8 cellular contexts compared by ENCODE assay signal in genomic region chr14:73613046-73613383, GRCh38. TPM values are rescaled to one million over a fixed set of nuclear protein-coding genes. Genes with fewer than 3 reads are reported as not detected.
DNase-seq lines count a peak whose midpoint lies in the region; ATAC-seq, FAIRE-seq and TF ChIP-seq lines count a peak whose summit lies in the region.

No MANE protein-coding gene starts in this region.

- H3K36me3 ChIP-seq in SU-DHL-6 (ENCODE audit: low read length), result no peaks in the 10 kb centered on the region

- no peaks in the 10 kb centered on the region for H3K36me3 Mint-ChIP-seq in activated naive CD4-positive, alpha-beta T cell treated with anti-CD3 and anti-CD28 coated beads, Interleukin-2, amount 50 U/mL, for 24 hours
- H3K36me3 Mint-ChIP-seq in progenitor cell of endocrine pancreas (ENCODE audit: insufficient read depth), result no peaks in the 10 kb centered on the region

- peak overlapping the region; percentile 49 for H3K4me2 ChIP-seq in SU-DHL-6 (ENCODE audit: low read depth, low read length, poor library complexity, severe bottlenecking)

- H3K9ac ChIP-seq in SU-DHL-6 (ENCODE audit: low read length), result peak overlapping the region; percentile 35; the same call in 1 of the 2 replicates

- H3K4me3 ChIP-seq in SU-DHL-6 (ENCODE audit: insufficient read depth, low read length, poor library complexity, severe bottlenecking), result peak overlapping the region; percentile 46
- H3K4me3 ChIP-seq in foreskin fibroblast (ENCODE audit: low read depth in 1 of 2, low read length in 2 of 2), result peak overlapping the region; percentile 57 to 60

- ATAC-seq in GM18502 (IDR thresholded peaks at IDR 0.05; ENCODE audit: poor library complexity, unreplicated experiment), result no peak

- H3K79me2 ChIP-seq in SU-DHL-6 (ENCODE audit: insufficient read depth, low read length), result no peaks in the 10 kb centered on the region

- H3K27me3 ChIP-seq in SU-DHL-6 (ENCODE audit: low read length), result no peaks in the 10 kb centered on the region

- H2AFZ ChIP-seq in SU-DHL-6 (ENCODE audit: low read depth, low read length, severe bottlenecking), result peak overlapping the region; percentile 66

- no peak for DNase-seq in activated naive CD4-positive, alpha-beta T cell treated with Interleukin-2 at 50 U/mL for 16 hours
- DNase-seq in foreskin fibroblast (no peak), progenitor cell of endocrine pancreas (ENCODE audit: low spot score, unreplicated experiment) (no peak), RCC 7860 (ENCODE audit: low spot score) (no peak), posterior vena cava (ENCODE audit: low spot score) (no peak)

- no peaks in the 10 kb centered on the region for H4K20me1 ChIP-seq in SU-DHL-6 (ENCODE audit: low read depth, low read length)

- H3F3A ChIP-seq in SU-DHL-6 (ENCODE audit: insufficient read depth), result no peaks in the 10 kb centered on the region

- no peaks in the 10 kb centered on the region for H3K9me2 ChIP-seq in SU-DHL-6 (replicated peaks; ENCODE audit: insufficient read depth, low read length)

- no peaks in the 10 kb centered on the region for H3K27me3 Mint-ChIP-seq in activated naive CD4-positive, alpha-beta T cell treated with anti-CD3 and anti-CD28 coated beads, Interleukin-2, amount 50 U/mL, for 24 hours
- H3K27me3 Mint-ChIP-seq in progenitor cell of endocrine pancreas, result peaks cover 3% of the 10 kb centered on the region

- H3K4me1 Mint-ChIP-seq in activated naive CD4-positive, alpha-beta T cell treated with anti-CD3 and anti-CD28 coated beads, Interleukin-2, amount 50 U/mL, for 24 hours, result peaks cover 4% of the 10 kb centered on the region
- peaks cover 6% of the 10 kb centered on the region for H3K4me1 Mint-ChIP-seq in progenitor cell of endocrine pancreas (ENCODE audit: low read depth)

- intact Hi-C loops in posterior vena cava (cut with DNase I), result no loop called here

- no peak for TF ChIP-seq CTCF in SU-DHL-6 (IDR thresholded peaks at IDR 0.05; ENCODE audit: insufficient read depth, low read length, poor library complexity, severe bottlenecking)
- TF ChIP-seq CTCF in foreskin fibroblast (IDR thresholded peaks at IDR 0.05; ENCODE audit: low read depth, low read length), result no peak
- no peak for TF ChIP-seq CTCF in progenitor cell of endocrine pancreas (IDR thresholded peaks at IDR 0.05; ENCODE audit: unreplicated experiment)

- peak overlapping the region; percentile 43 for H3K27ac Mint-ChIP-seq in activated naive CD4-positive, alpha-beta T cell treated with anti-CD3 and anti-CD28 coated beads, Interleukin-2, amount 50 U/mL, for 24 hours
- peak overlapping the region; percentile 89 for H3K27ac Mint-ChIP-seq in progenitor cell of endocrine pancreas

- H3K9me3 Mint-ChIP-seq in activated naive CD4-positive, alpha-beta T cell treated with anti-CD3 and anti-CD28 coated beads, Interleukin-2, amount 50 U/mL, for 24 hours, result no peaks in the 10 kb centered on the region
- H3K9me3 Mint-ChIP-seq in progenitor cell of endocrine pancreas (ENCODE audit: low read depth), result no peaks in the 10 kb centered on the region

- FAIRE-seq in RCC 7860 (lab: Jason Lieb, UNC), result no peak

- peak overlapping the region; percentile 88 for H3K4me3 Mint-ChIP-seq in activated naive CD4-positive, alpha-beta T cell treated with anti-CD3 and anti-CD28 coated beads, Interleukin-2, amount 50 U/mL, for 24 hours
- peak overlapping the region; percentile 82 for H3K4me3 Mint-ChIP-seq in progenitor cell of endocrine pancreas (ENCODE audit: low read depth)

- no peak overlapping the region for H3K27ac ChIP-seq in SU-DHL-6 (ENCODE audit: low read depth, low read length)

- H3K9me3 ChIP-seq in SU-DHL-6 (ENCODE audit: insufficient read depth, low read length), result no peaks in the 10 kb centered on the region

RNA-seq across cellular contexts. Expression of gene ACOT6, which starts 0.7 kb away (rescaled TPM):
- total RNA-seq in progenitor cell of endocrine pancreas (not detected in 2 replicates), posterior vena cava (not detected)

RNA-seq across cellular contexts. Expression of gene ACOT4, which starts 21.3 kb away (rescaled TPM):
- total RNA-seq in progenitor cell of endocrine pancreas (1.3 and 1.5 TPM in 2 replicates), posterior vena cava (1 to 10 TPM in 1 of 2 donors, under 1 TPM in 1; 0.33 to 1.8 TPM)

RNA-seq across cellular contexts. Expression of gene DNAL1, which starts 31.8 kb away (rescaled TPM):
- total RNA-seq in progenitor cell of endocrine pancreas (27.7 and 29.9 TPM in 2 replicates), posterior vena cava (10 to 100 TPM; 20.2 to 32.7 TPM)

RNA-seq across cellular contexts. Expression of gene ACOT2, which starts 44.0 kb away (rescaled TPM):
- total RNA-seq in progenitor cell of endocrine pancreas, result 13.5 and 14.5 TPM in 2 replicates
- 10 to 100 TPM; 52.2 to 53.8 TPM for total RNA-seq in posterior vena cava

RNA-seq across cellular contexts. Expression of gene HEATR4, which starts 54.3 kb away (rescaled TPM):
- 0.50 and 0.51 TPM in 2 replicates for total RNA-seq in progenitor cell of endocrine pancreas
- total RNA-seq in posterior vena cava, result 1 to 10 TPM in 1 of 2 donors, under 1 TPM in 1; 0.67 to 1.2 TPM
